2 cellular contexts compared by ENCODE assay signal in the genomic region with DNA sequence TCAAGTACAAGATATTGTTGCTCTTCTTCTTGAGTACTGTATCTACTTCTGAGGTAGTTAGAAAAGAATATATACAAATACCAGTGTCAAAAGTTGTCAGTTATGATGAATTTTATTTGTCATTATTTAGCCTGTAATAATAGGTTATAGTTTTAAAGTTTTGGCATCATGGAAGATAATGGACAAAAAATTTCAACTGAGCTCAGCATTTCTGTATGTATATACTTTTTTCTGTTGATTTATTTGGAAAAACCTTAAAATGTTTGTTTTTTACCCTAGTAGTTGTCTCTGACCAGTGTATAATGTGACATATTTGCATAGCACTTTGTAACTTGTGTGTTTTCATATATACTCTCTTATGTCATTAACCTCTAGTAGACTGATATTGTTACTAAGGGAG.
A peak's percentile ranks its signal among the peaks of the same experiment; 100 is the strongest.
TF ChIP-seq lines count a peak whose summit lies in the region.

No MANE protein-coding gene starts in this region.

TF ChIP-seq in HepG2, 621 proteins besides CTCF, POLR2A, EP300 and RAD21:
- TF ChIP-seq SP2 (CRISPR knock-in tag; IDR thresholded peaks at IDR 0.05) (no peak), MAFF (IDR thresholded peaks at IDR 0.05; ENCODE audit: low read depth, low read length) (0 out of 2 replicates have a peak, but pooled peaks have one; percentile 19), MAFK (conservative IDR thresholded peaks at IDR 0.05 in 1 of 2, IDR thresholded peaks at IDR 0.05 in 1 of 2; ENCODE audit: low read length in 2 of 2) (peak in 1 of 2 experiments; percentile 59; a peak in 2 of 4 replicates)

TF ChIP-seq in K562, 482 proteins besides CTCF, POLR2A, EP300 and RAD21:
- TF ChIP-seq, protein P1, sequence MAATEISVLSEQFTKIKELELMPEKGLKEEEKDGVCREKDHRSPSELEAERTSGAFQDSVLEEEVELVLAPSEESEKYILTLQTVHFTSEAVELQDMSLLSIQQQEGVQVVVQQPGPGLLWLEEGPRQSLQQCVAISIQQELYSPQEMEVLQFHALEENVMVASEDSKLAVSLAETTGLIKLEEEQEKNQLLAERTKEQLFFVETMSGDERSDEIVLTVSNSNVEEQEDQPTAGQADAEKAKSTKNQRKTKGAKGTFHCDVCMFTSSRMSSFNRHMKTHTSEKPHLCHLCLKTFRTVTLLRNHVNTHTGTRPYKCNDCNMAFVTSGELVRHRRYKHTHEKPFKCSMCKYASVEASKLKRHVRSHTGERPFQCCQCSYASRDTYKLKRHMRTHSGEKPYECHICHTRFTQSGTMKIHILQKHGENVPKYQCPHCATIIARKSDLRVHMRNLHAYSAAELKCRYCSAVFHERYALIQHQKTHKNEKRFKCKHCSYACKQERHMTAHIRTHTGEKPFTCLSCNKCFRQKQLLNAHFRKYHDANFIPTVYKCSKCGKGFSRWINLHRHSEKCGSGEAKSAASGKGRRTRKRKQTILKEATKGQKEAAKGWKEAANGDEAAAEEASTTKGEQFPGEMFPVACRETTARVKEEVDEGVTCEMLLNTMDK (IDR thresholded peaks at IDR 0.05; ENCODE audit: borderline replicate concordance, insufficient read depth, low read depth, low read length, poor library complexity, severe bottlenecking) = no peak
- TF ChIP-seq ZNF316 (IDR thresholded peaks at IDR 0.05) (peak; percentile 50), CCAR2 (IDR thresholded peaks at IDR 0.05; ENCODE audit: low read depth, low read length) (no peak), ZNF140 (CRISPR knock-in tag; IDR thresholded peaks at IDR 0.05) (no peak), ARID2 (IDR thresholded peaks at IDR 0.05) (no peak), NCOR1 (IDR thresholded peaks at IDR 0.05) (no peak)
TF ChIP-seq in K562: peak in this region for 1.
